In genomic region chr2:133518646-133519344, GRCh38 we compare ENCODE assay signal across 22 cellular contexts. TPM values are rescaled to one million over a fixed set of nuclear protein-coding genes. Genes with fewer than 3 reads are reported as not detected.
DNase-seq lines count a peak whose midpoint lies in the region; ATAC-seq and TF ChIP-seq lines count a peak whose summit lies in the region.
"Had no signal": no experiment of that assay in that cellular context is flagged by ENCODE, and none has a peak within 500 bp of the region (broad histone marks: within the 10 kb centered on the region; RNA-seq: fewer than 3 reads in every experiment).

No MANE protein-coding gene starts in this region.

- TF ChIP-seq CTCF in foreskin keratinocyte (conservative IDR thresholded peaks at IDR 0.05): no peak

- no peaks in the 10 kb centered on the region for H3K4me1 ChIP-seq in foreskin keratinocyte

- in situ Hi-C loops in ACHN (cut with HindIII; ENCODE audit: low pct_ligation_motif_present, low pct_unique_long_range_greater_than_20kb, low sequenced_read_pairs): no loop called here

- H3K27ac ChIP-seq in foreskin keratinocyte: no peak overlapping the region

- ATAC-seq in GM18502 (IDR thresholded peaks at IDR 0.05; ENCODE audit: poor library complexity, unreplicated experiment) (peak; percentile 57), HG02678 (IDR thresholded peaks at IDR 0.05; ENCODE audit: unreplicated experiment) (peak; percentile 57), foreskin keratinocyte (peak; percentile 29)
- ATAC-seq: K562, T-cell had no signal

- DNase-seq in M059J (ENCODE audit: low read depth): peak; percentile 31
- no peak for DNase-seq in foreskin keratinocyte
- no peak for DNase-seq in DMS79 treated with DMSO at 0.1 percent for 48 hours (lab: John Stamatoyannopoulos, UW)
- DNase-seq in ACHN: no peak
- DNase-seq in anterior cingulate cortex (lab: John Stamatoyannopoulos, UW): no peak
- DNase-seq in hypothalamus (lab: John Stamatoyannopoulos, UW): no peak
- DNase-seq: DND-41, GOT3, HCEC 1CT, Kasumi-1, MG63, NCI-H1105 treated with DMSO at 0.1 percent for 48 hours, NCI-H146, NCI-H2029, NCI-H446, NCI-H524 treated with DMSO at 0.1 percent for 48 hours, NCI-H774, T-cell had no signal

- H3K27me3 ChIP-seq in foreskin keratinocyte: no peaks in the 10 kb centered on the region
- H3K27me3 ChIP-seq: MG63 had no signal

RNA-seq across cellular contexts. Expression of gene NCKAP5, which starts 49.5 kb away (rescaled TPM):
- 3.6 and 6.5 TPM in 2 replicates for total RNA-seq in M059J (2014; rRNA removed; shearing (Covaris generic))
- total RNA-seq in foreskin keratinocyte: 1.3 and 3.0 TPM in 2 replicates
- polyA plus RNA-seq in foreskin keratinocyte: 0.79 and 0.92 TPM in 2 replicates
- total RNA-seq: HT-29, K562 had no signal
- polyA plus RNA-seq: K562 had no signal
